2 cellular contexts compared by ENCODE assay signal in genomic region chr11:61714916-61715315, GRCh38.
A peak's percentile ranks its signal among the peaks of the same experiment; 100 is the strongest.
TF ChIP-seq lines count a peak whose summit lies in the region.

No MANE protein-coding gene starts in this region.

TF ChIP-seq in A549, 52 proteins besides CTCF, POLR2A, EP300 and RAD21:
- TF ChIP-seq ZFP36 (IDR thresholded peaks at IDR 0.05; ENCODE audit: borderline replicate concordance, partially characterized antibody) (peak; percentile 73), HEYL (CRISPR knock-in tag; IDR thresholded peaks at IDR 0.05) (no peak), BCL3 (IDR thresholded peaks at IDR 0.05) (no peak)

TF ChIP-seq in IMR-90, 13 proteins besides CTCF, POLR2A, EP300 and RAD21:
- TF ChIP-seq RFX5 (IDR thresholded peaks at IDR 0.05; ENCODE audit: low read depth, low read length) = no peak
- no peak for TF ChIP-seq CEBPB (IDR thresholded peaks at IDR 0.05; ENCODE audit: low read depth, low read length)
- no peak for TF ChIP-seq MAZ (IDR thresholded peaks at IDR 0.05; ENCODE audit: borderline replicate concordance, low read depth, low read length)
- no peak for TF ChIP-seq MXI1 (IDR thresholded peaks at IDR 0.05; ENCODE audit: borderline replicate concordance, low read depth, low read length)
- no peak for TF ChIP-seq MAFK (IDR thresholded peaks at IDR 0.05; ENCODE audit: low read depth, low read length)
- no peak for TF ChIP-seq BHLHE40 (IDR thresholded peaks at IDR 0.05; ENCODE audit: low read depth, low read length)
- no peak for TF ChIP-seq SMC3 (IDR thresholded peaks at IDR 0.05; ENCODE audit: low read depth, low read length)
- TF ChIP-seq USF2 (IDR thresholded peaks at IDR 0.05; ENCODE audit: low read depth, low read length) = no peak
- no peak for TF ChIP-seq NFE2L2 (IDR thresholded peaks at IDR 0.05; ENCODE audit: low read depth, low read length)
- TF ChIP-seq RCOR1 (IDR thresholded peaks at IDR 0.05; ENCODE audit: insufficient replicate concordance, low read length) = no peak
